Comparison of ENCODE assay signal across 33 cellular contexts in genomic region chr11:65829459-65829858, GRCh38. TPM values are rescaled to one million over a fixed set of nuclear protein-coding genes. Genes with fewer than 3 reads are reported as not detected.
"Had no signal": no experiment of that assay in that cellular context is flagged by ENCODE, and none has a peak within 500 bp of the region (broad histone marks: within the 10 kb centered on the region; RNA-seq: fewer than 3 reads in every experiment).

No MANE protein-coding gene starts in this region.

- DNase-seq: activated CD4-positive, alpha-beta T cell treated with anti-CD3 and anti-CD28 coated beads for 36 hours; activated CD4-positive, alpha-beta T cell treated with anti-CD3 and anti-CD28 coated beads, Interleukin-2, amount 10 ng/mL, durations not matched to agents 24 days and 14 days; activated CD4-positive, alpha-beta T cell treated with anti-CD3 and anti-CD28 coated beads, Interleukin-2, amount 50 U/mL, for 48 hours; activated CD4-positive, CD25-positive, alpha-beta regulatory T cell; activated CD4-positive, CD25-positive, alpha-beta regulatory T cell treated with anti-CD3 and anti-CD28 coated beads, Interleukin-2, amount 50 U/mL, for 72 hours; activated CD8-positive, alpha-beta memory T cell treated with anti-CD3 and anti-CD28 coated beads for 24 hours; activated CD8-positive, alpha-beta T cell treated with anti-CD3 and anti-CD28 coated beads for 36 hours; activated effector memory CD4-positive, alpha-beta T cell treated with Interleukin-2 at 50 U/mL for 16 hours; activated gamma-delta T cell treated with Interleukin-2 at 50 U/mL for 16 hours; activated naive CD4-positive, alpha-beta T cell treated with anti-CD3 and anti-CD28 coated beads, Interleukin-2, amount 50 U/mL, for 16 hours; activated naive CD4-positive, alpha-beta T cell treated with Interleukin-2 at 50 U/mL for 16 hours; activated T-cell treated with anti-CD3 and anti-CD28 coated beads, Interleukin-2, amount 50 U/mL, for 4 hours; amniotic stem cell; anterior cingulate cortex; caudate nucleus; colonic mucosa; effector CD8-positive, alpha-beta T cell; esophagus squamous epithelium; foreskin melanocyte; T-helper 1 cell; T-helper 17 cell; T1000; WERI-Rb-1 had no signal

- H3K4me3 ChIP-seq: colonic mucosa, esophagus squamous epithelium, gastroesophageal sphincter had no signal

- H3K36me3 Mint-ChIP-seq: activated naive CD8-positive, alpha-beta T cell had no signal

- H3K4me3 Mint-ChIP-seq: activated CD4-positive, alpha-beta T cell treated with anti-CD3 and anti-CD28 coated beads for 36 hours; activated CD4-positive, alpha-beta T cell treated with anti-CD3 and anti-CD28 coated beads, Interleukin-2, amount 10 ng/mL, durations not matched to agents 24 days and 14 days; activated CD8-positive, alpha-beta T cell treated with anti-CD3 and anti-CD28 coated beads for 36 hours; activated naive CD8-positive, alpha-beta T cell; activated T-cell treated with anti-CD3 and anti-CD28 coated beads, Interleukin-2, amount 50 U/mL, for 4 hours; activated T-helper 17 cell treated with anti-CD3 and anti-CD28 coated beads, Interleukin-2, amount 50 U/mL, for 72 hours; T-helper 17 cell; T-helper 2 cell treated with Interferon-gamma antibody and Interleukin-4, amounts not matched to agents 5 μg/mL and 100 μg/mL, for 36 hours had no signal

- H3K27ac ChIP-seq: colonic mucosa, epithelial cell of prostate, esophagus squamous epithelium, gastroesophageal sphincter, WERI-Rb-1 had no signal

- ATAC-seq: activated CD4-positive, alpha-beta T cell treated with anti-CD3 and anti-CD28 coated beads for 36 hours; activated CD8-positive, alpha-beta T cell treated with anti-CD3 and anti-CD28 coated beads for 36 hours; activated T-cell treated with anti-CD3 and anti-CD28 coated beads, Interleukin-2, amount 50 U/mL, for 4 hours; activated T-helper 17 cell treated with anti-CD3 and anti-CD28 coated beads, Interleukin-2, amount 50 U/mL, for 72 hours; gastroesophageal sphincter; T-helper 17 cell had no signal

- H3K27ac Mint-ChIP-seq: activated CD4-positive, alpha-beta T cell treated with anti-CD3 and anti-CD28 coated beads, Interleukin-2, amount 10 ng/mL, durations not matched to agents 24 days and 14 days; activated CD8-positive, alpha-beta T cell treated with anti-CD3 and anti-CD28 coated beads for 36 hours; activated naive CD8-positive, alpha-beta T cell; activated T-helper 17 cell treated with anti-CD3 and anti-CD28 coated beads, Interleukin-2, amount 50 U/mL, for 72 hours; T-helper 17 cell; T-helper 2 cell treated with Interferon-gamma antibody and Interleukin-4, amounts not matched to agents 5 μg/mL and 100 μg/mL, for 36 hours had no signal

- H3K36me3 ChIP-seq: colonic mucosa, esophagus squamous epithelium, gastroesophageal sphincter, WERI-Rb-1 had no signal

- H3K9me3 Mint-ChIP-seq: activated T-cell treated with anti-CD3 and anti-CD28 coated beads, Interleukin-2, amount 50 U/mL, for 4 hours; activated T-helper 17 cell treated with anti-CD3 and anti-CD28 coated beads, Interleukin-2, amount 50 U/mL, for 72 hours; T-helper 2 cell treated with Interferon-gamma antibody and Interleukin-4, amounts not matched to agents 5 μg/mL and 100 μg/mL, for 36 hours had no signal

- H3K9me3 ChIP-seq: colonic mucosa, esophagus squamous epithelium, gastroesophageal sphincter had no signal

- H3K27me3 Mint-ChIP-seq: activated CD4-positive, alpha-beta T cell treated with anti-CD3 and anti-CD28 coated beads for 36 hours; activated naive CD8-positive, alpha-beta T cell had no signal

RNA-seq across cellular contexts. Expression of gene SNX32, which starts 4.3 kb away (rescaled TPM):
- total RNA-seq: endothelial cell of umbilical vein, glomerular endothelial cell had no signal

RNA-seq across cellular contexts. Expression of gene OVOL1, which starts 42.6 kb away (rescaled TPM):
- total RNA-seq: activated CD4-positive, alpha-beta T cell treated with anti-CD3 and anti-CD28 coated beads, Interleukin-2, amount 10 ng/mL, durations not matched to agents 24 days and 14 days; dermis microvascular lymphatic vessel endothelial cell; endothelial cell of umbilical vein; fibroblast of lung; fibroblast of villous mesenchyme; glomerular endothelial cell had no signal
- polyA plus RNA-seq: endothelial cell of umbilical vein, fibroblast of lung had no signal
